In the genomic region with DNA sequence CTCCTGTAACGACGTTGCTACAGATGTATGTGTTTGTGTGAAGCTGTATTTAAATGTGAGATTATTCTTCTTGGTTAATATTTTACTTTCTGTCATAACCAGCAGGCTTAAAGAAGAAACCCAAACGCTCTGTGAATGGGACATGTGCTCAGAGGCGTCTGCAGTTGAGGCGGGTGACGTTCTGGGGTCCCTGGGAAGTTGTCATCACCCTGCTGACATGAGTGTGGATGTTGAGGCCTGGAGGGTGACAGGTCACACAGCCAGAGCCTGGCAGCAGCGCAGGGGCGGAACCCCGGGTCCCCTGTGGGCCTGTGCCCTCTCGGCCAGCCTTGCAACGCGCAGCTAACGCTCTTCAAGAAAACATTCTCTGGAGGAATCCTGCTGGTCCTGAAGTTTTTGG, we compare ENCODE assay signal across 9 cellular contexts. TPM values are rescaled to one million over a fixed set of nuclear protein-coding genes. Genes with fewer than 3 reads are reported as not detected.
DNase-seq lines count a peak whose midpoint lies in the region; FAIRE-seq and TF ChIP-seq lines count a peak whose summit lies in the region.
"Had no signal": no experiment of that assay in that cellular context is flagged by ENCODE, and none has a peak within 500 bp of the region (broad histone marks: within the 10 kb centered on the region; RNA-seq: fewer than 3 reads in every experiment).

No MANE protein-coding gene starts in this region.

- no peak overlapping the region for H2AFZ ChIP-seq in trophoblast cell (ENCODE audit: insufficient read depth, low read length, poor library complexity)

- H3K14ac ChIP-seq in trophoblast cell (ENCODE audit: low read length): no peak overlapping the region

- WGBS in trophoblast cell (ENCODE audit: extremely low coverage, insufficient coverage, insufficient read length): no CpG with 5 or more reads among the region's 13 CpGs

- peaks cover 0 to 20% (median 0%) of the 10 kb centered on the region in 8 donors for H3K9me3 Mint-ChIP-seq in CD4-positive, alpha-beta memory T cell
- no peaks in the 10 kb centered on the region for H3K9me3 Mint-ChIP-seq in endothelial cell (ENCODE audit: unreplicated experiment)

- TF ChIP-seq CTCF in HL-60 (IDR thresholded peaks at IDR 0.05; ENCODE audit: insufficient read depth, low read length) (no peak), endothelial cell (IDR thresholded peaks at IDR 0.05; ENCODE audit: unreplicated experiment) (no peak)

- H3K9me3 ChIP-seq in CD4-positive, alpha-beta memory T cell (ENCODE audit: control insufficient read depth in 1 of 2, low read length in 2 of 2): no peaks in the 10 kb centered on the region
- peaks cover 6% of the 10 kb centered on the region for H3K9me3 ChIP-seq in trophoblast cell (ENCODE audit: insufficient read depth, low read depth, low read length)
- H3K9me3 ChIP-seq: uterus had no signal

- peaks cover 49 to 80% (median 65%) of the 10 kb centered on the region in 4 donors for H3K4me1 Mint-ChIP-seq in CD4-positive, alpha-beta memory T cell
- peaks cover 54% of the 10 kb centered on the region for H3K4me1 Mint-ChIP-seq in endothelial cell (ENCODE audit: unreplicated experiment)

- H3K9ac ChIP-seq in trophoblast cell (ENCODE audit: low read length): no peak overlapping the region

- H4K91ac ChIP-seq in trophoblast cell (ENCODE audit: low read depth, low read length): peak overlapping the region; percentile 11

- H3K27ac ChIP-seq in CD4-positive, alpha-beta memory T cell (ENCODE audit: low read depth, low read length): no peak overlapping the region
- peak overlapping the region; percentile 64 for H3K27ac ChIP-seq in HL-60 (replicated peaks)
- no peak overlapping the region for H3K27ac ChIP-seq in trophoblast cell (ENCODE audit: low read depth, low read length)
- H3K27ac ChIP-seq: uterus had no signal

- H3K27ac Mint-ChIP-seq in CD4-positive, alpha-beta memory T cell: peak overlapping the region; percentile 74 to 92 (median 80)
- H3K27ac Mint-ChIP-seq in endothelial cell (ENCODE audit: unreplicated experiment): peak overlapping the region; percentile 48

- POLR2A ChIA-PET in CD4-positive, alpha-beta memory T cell (lab: Charles Lee; ENCODE audit: partially characterized antibody): interaction anchor here (7.8 kb wide), 1 partner anchor 13 kb away, joined by 113 read pairs; the partner anchor contains the start of gene RASA3

- no peak for DNase-seq in CD4-positive, alpha-beta memory T cell
- no peak for DNase-seq in HL-60 (ENCODE audit: low read depth in 1 of 2, low spot score in 1 of 2)
- DNase-seq in endothelial cell (ENCODE audit: low spot score): no peak
- DNase-seq in trophoblast cell: no peak
- DNase-seq in SHP77 treated with DMSO at 0.1 percent for 48 hours (lab: John Stamatoyannopoulos, UW): no peak
- DNase-seq in NCI-H1048 (lab: John Stamatoyannopoulos, UW): no peak
- DNase-seq in GM12892 (ENCODE audit: insufficient read length): no peak
- DNase-seq in NCI-H1436 treated with DMSO at 0.1 percent for 48 hours (lab: John Stamatoyannopoulos, UW): no peak

- H3K4me2 ChIP-seq in trophoblast cell (ENCODE audit: low read length): no peak overlapping the region

- no peaks in the 10 kb centered on the region for H3K79me2 ChIP-seq in trophoblast cell (ENCODE audit: control insufficient read depth, insufficient read depth, low read length, poor library complexity)

- H3K27me3 ChIP-seq in CD4-positive, alpha-beta memory T cell (ENCODE audit: insufficient read depth, low read length): no peaks in the 10 kb centered on the region
- H3K27me3 ChIP-seq in HL-60 (ENCODE audit: insufficient read depth, poor library complexity, severe bottlenecking): no peaks in the 10 kb centered on the region
- no peaks in the 10 kb centered on the region for H3K27me3 ChIP-seq in trophoblast cell (ENCODE audit: insufficient read depth, low read length)
- H3K27me3 ChIP-seq: uterus had no signal

- H3K4me1 ChIP-seq in CD4-positive, alpha-beta memory T cell (ENCODE audit: insufficient read depth, low read length): peaks cover 80% of the 10 kb centered on the region
- H3K4me1 ChIP-seq in trophoblast cell (ENCODE audit: control insufficient read depth in 1 of 2, insufficient read depth in 2 of 2, low read length in 2 of 2): peaks cover 24 to 35% of the 10 kb centered on the region in 2 experiments
- H3K4me1 ChIP-seq: uterus had no signal

- peak overlapping the region in 6 of 8 donors; percentile 23 to 78 (median 58) for H3K4me3 Mint-ChIP-seq in CD4-positive, alpha-beta memory T cell
- no peak overlapping the region for H3K4me3 Mint-ChIP-seq in endothelial cell (ENCODE audit: unreplicated experiment)

- no peaks in the 10 kb centered on the region for H3K27me3 Mint-ChIP-seq in CD4-positive, alpha-beta memory T cell
- peaks cover 29% of the 10 kb centered on the region for H3K27me3 Mint-ChIP-seq in endothelial cell (ENCODE audit: unreplicated experiment)

- no peak overlapping the region for H3K4me3 ChIP-seq in CD4-positive, alpha-beta memory T cell (ENCODE audit: low read length in 2 of 2)
- no peak overlapping the region for H3K4me3 ChIP-seq in HL-60 (replicated peaks; ENCODE audit: insufficient read depth, low read length)
- H3K4me3 ChIP-seq in trophoblast cell (ENCODE audit: low read depth, low read length): no peak overlapping the region
- H3K4me3 ChIP-seq: uterus had no signal

- no peak overlapping the region for H4K12ac ChIP-seq in trophoblast cell (ENCODE audit: low read depth, low read length)

- no peak overlapping the region for H2BK12ac ChIP-seq in trophoblast cell (ENCODE audit: low read length)

- CTCF ChIA-PET in CD4-positive, alpha-beta memory T cell (lab: Charles Lee; ENCODE audit: partially characterized antibody): no interaction called here

- H3K36me3 Mint-ChIP-seq in CD4-positive, alpha-beta memory T cell: peaks cover 30 to 55% of the 10 kb centered on the region in 2 donors
- peaks cover 19% of the 10 kb centered on the region for H3K36me3 Mint-ChIP-seq in endothelial cell (ENCODE audit: low read depth, unreplicated experiment)

- no peak overlapping the region for H4K8ac ChIP-seq in trophoblast cell (ENCODE audit: low read depth, low read length)

- H2AK5ac ChIP-seq in trophoblast cell (ENCODE audit: low read length): no peak overlapping the region

- H3K79me1 ChIP-seq in trophoblast cell (ENCODE audit: low read length): peaks cover 15% of the 10 kb centered on the region

- no peak overlapping the region for H3K4ac ChIP-seq in trophoblast cell (ENCODE audit: low read depth, low read length)

- TF ChIP-seq POLR2A in GM12892 (IDR thresholded peaks at IDR 0.05; ENCODE audit: low read depth, low read length): no peak

- no peak overlapping the region for H2BK120ac ChIP-seq in trophoblast cell (ENCODE audit: insufficient read depth, low read length, poor library complexity)

- no peak overlapping the region for H2BK5ac ChIP-seq in trophoblast cell (ENCODE audit: low read depth, low read length, poor library complexity)

- H3K36me3 ChIP-seq in CD4-positive, alpha-beta memory T cell (ENCODE audit: insufficient read depth, low read length): peaks cover 39% of the 10 kb centered on the region
- peaks cover 3 to 10% of the 10 kb centered on the region in 2 experiments for H3K36me3 ChIP-seq in trophoblast cell (ENCODE audit: control insufficient read depth in 1 of 2, insufficient read depth in 2 of 2, low read length in 2 of 2)
- H3K36me3 ChIP-seq: uterus had no signal

- H3K18ac ChIP-seq in trophoblast cell (ENCODE audit: low read length): peak overlapping the region; percentile 10

- no peak for FAIRE-seq in GM12892 (lab: Jason Lieb, UNC)

- intact Hi-C loops in CD4-positive, alpha-beta memory T cell (cut with micrococcal nuclease): loop anchor here (10.0 kb wide), 1 partner anchor 141 kb away; the partner anchor contains the start of gene C13orf46

- H3K23ac ChIP-seq in trophoblast cell (ENCODE audit: low read length): no peak overlapping the region

RNA-seq across cellular contexts. Expression of gene RASA3, which starts 16.6 kb away (rescaled TPM):
- total RNA-seq in CD4-positive, alpha-beta memory T cell: 100 to 1,000 TPM; 171 to 174 TPM
- 100 to 1,000 TPM in 1 of 2 donors, 10 to 100 TPM in 1; 65.5 to 141 TPM for polyA plus RNA-seq in CD4-positive, alpha-beta memory T cell
- 34.0 TPM for total RNA-seq in endothelial cell (ENCODE audit: unreplicated experiment)
- polyA plus RNA-seq in trophoblast cell (2013): 12.8 and 13.0 TPM in 2 replicates
- 15.6 TPM for polyA plus RNA-seq in GM12892 (2012; ENCODE audit: missing spikeins)
